ENCODE assay signal across 1 cellular context in genomic region chr12:92404921-92405320, GRCh38.
A peak's percentile ranks its signal among the peaks of the same experiment; 100 is the strongest.
TF ChIP-seq lines count a peak whose summit lies in the region.

No MANE protein-coding gene starts in this region.

TF ChIP-seq in K562, 482 proteins besides CTCF, POLR2A, EP300 and RAD21 (continued from another document):
- TF ChIP-seq ZNF121 (CRISPR knock-in tag; conservative IDR thresholded peaks at IDR 0.05) (no peak), CTBP1 (IDR thresholded peaks at IDR 0.05; ENCODE audit: borderline replicate concordance) (peak; percentile 57; the same call in 1 of the 2 replicates), EGR1 (conservative IDR thresholded peaks at IDR 0.05) (peak; percentile 32; the same call in 1 of the 2 replicates), CBFA2T3 (IDR thresholded peaks at IDR 0.05) (peak; percentile 98), NFIX (CRISPR knock-in tag; IDR thresholded peaks at IDR 0.05; ENCODE audit: low read depth) (no peak), NR4A1 (CRISPR knock-in tag; IDR thresholded peaks at IDR 0.05) (no peak), NR4A1 (tag; IDR thresholded peaks at IDR 0.05) (peak; percentile 62; the same call in 1 of the 2 replicates), ZNF507 (tag; conservative IDR thresholded peaks at IDR 0.05) (no peak), ZNF589 (CRISPR knock-in tag; IDR thresholded peaks at IDR 0.05; ENCODE audit: low read depth) (peak; percentile 83; the same call in 1 of the 2 replicates), ZNF175 (CRISPR knock-in tag; IDR thresholded peaks at IDR 0.05; ENCODE audit: low read depth) (peak; percentile 57; the same call in 1 of the 2 replicates), ZMIZ1 (IDR thresholded peaks at IDR 0.05; ENCODE audit: low read depth in 2 of 2, low read length in 2 of 2) (peak in 1 of 2 experiments; percentile 94; a peak in 2 of 4 replicates), TBL1XR1 (IDR thresholded peaks at IDR 0.05; ENCODE audit: low read length in 2 of 2) (peak; percentile 80 to 91; a peak in 3 of 4 replicates), CREM (IDR thresholded peaks at IDR 0.05; ENCODE audit: low read depth) (peak; percentile 63; the same call in 1 of the 2 replicates), FOS (IDR thresholded peaks at IDR 0.05; ENCODE audit: extremely low read depth, insufficient read length) (no peak)
